1 cellular context compared by ENCODE assay signal in genomic region chr18:11175266-11175947, GRCh38.
TF ChIP-seq lines count a peak whose summit lies in the region.

No MANE protein-coding gene starts in this region.

TF ChIP-seq in IMR-90, 13 proteins besides CTCF, POLR2A, EP300 and RAD21 (continued from another document):
- TF ChIP-seq MXI1 (IDR thresholded peaks at IDR 0.05; ENCODE audit: borderline replicate concordance, low read depth, low read length) (no peak), MAZ (IDR thresholded peaks at IDR 0.05; ENCODE audit: borderline replicate concordance, low read depth, low read length) (no peak), RFX5 (IDR thresholded peaks at IDR 0.05; ENCODE audit: low read depth, low read length) (no peak), CHD1 (IDR thresholded peaks at IDR 0.05; ENCODE audit: low read depth, low read length) (no peak), MAFK (IDR thresholded peaks at IDR 0.05; ENCODE audit: low read depth, low read length) (no peak), SMC3 (IDR thresholded peaks at IDR 0.05; ENCODE audit: low read depth, low read length) (no peak), ELK1 (IDR thresholded peaks at IDR 0.05; ENCODE audit: borderline replicate concordance, low read depth, low read length) (no peak)
